ENCODE assay signal across 12 cellular contexts in the genomic region with DNA sequence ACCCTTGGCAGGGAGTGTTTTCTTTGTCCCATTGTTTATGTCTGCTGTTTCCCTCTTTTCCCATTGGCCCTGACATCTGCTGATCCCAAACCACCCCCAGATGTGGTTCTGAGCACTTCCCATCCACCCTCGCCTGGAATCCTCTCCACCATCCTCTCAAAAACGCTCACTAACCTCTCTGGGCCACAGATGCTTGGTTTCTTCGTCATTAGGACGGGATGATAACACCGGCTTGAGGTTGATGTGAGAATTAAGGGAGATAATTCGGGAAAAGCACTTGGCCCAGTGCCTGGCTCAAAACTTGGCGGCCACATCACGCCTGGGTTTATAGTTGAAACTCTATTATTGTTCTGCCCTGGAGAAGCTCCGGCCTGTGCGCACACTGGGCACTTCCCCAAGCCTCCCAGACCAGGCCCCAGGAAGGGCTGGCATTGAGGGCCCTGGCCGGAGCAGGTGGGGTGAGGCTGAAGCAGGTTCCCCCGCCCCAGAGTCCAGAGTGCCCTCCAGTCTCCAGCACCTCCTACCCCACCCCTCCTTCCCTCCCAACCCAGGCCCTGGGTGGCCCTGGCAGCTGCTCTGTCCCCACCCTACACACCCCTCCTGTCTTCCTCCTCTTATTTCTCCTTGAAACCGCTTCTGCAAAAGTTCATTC.
DNase-seq lines count a peak whose midpoint lies in the region; ATAC-seq and TF ChIP-seq lines count a peak whose summit lies in the region.
"Had no signal": no experiment of that assay in that cellular context is flagged by ENCODE, and none has a peak within 500 bp of the region (broad histone marks: within the 10 kb centered on the region; RNA-seq: fewer than 3 reads in every experiment).

No MANE protein-coding gene starts in this region.

- no peak for TF ChIP-seq EP300 in stomach (IDR thresholded peaks at IDR 0.05)

- H3K9me3 Mint-ChIP-seq in activated naive CD4-positive, alpha-beta T cell treated with anti-CD3 and anti-CD28 coated beads, Interleukin-2, amount 10 ng/mL, durations not matched to agents 7 days and 5 days: no peaks in the 10 kb centered on the region

- CTCF ChIA-PET in activated naive CD4-positive, alpha-beta T cell treated with anti-CD3 and anti-CD28 coated beads, Interleukin-2, amount 10 ng/mL, durations not matched to agents 7 days and 5 days (lab: Charles Lee): no interaction called here

- intact Hi-C loops in Right ventricle myocardium superior (cut with DNase I) (no loop called here), right cardiac atrium (cut with DNase I) (no loop called here), stomach (cut with DNase I; ENCODE audit: low total_unique reads) (no loop called here), lower lobe of right lung (cut with DNase I) (no loop called here)

- no peak for TF ChIP-seq CTCF in right atrium auricular region (IDR thresholded peaks at IDR 0.05)
- no peak for TF ChIP-seq CTCF in stomach (IDR thresholded peaks at IDR 0.05)
- TF ChIP-seq CTCF in lower lobe of right lung (IDR thresholded peaks at IDR 0.05): no peak

- H3K27me3 ChIP-seq in right atrium auricular region (no peaks in the 10 kb centered on the region), right cardiac atrium (ENCODE audit: control insufficient read depth, insufficient read depth) (no peaks in the 10 kb centered on the region), stomach (peaks cover 0 to 32% (median 0%) of the 10 kb centered on the region in 3 donors), lower lobe of right lung (ENCODE audit: low read depth) (peaks cover 10% of the 10 kb centered on the region)
- H3K27me3 ChIP-seq: BLaER1 had no signal

- DNase-seq in Right ventricle myocardium superior (peak; percentile 51), right atrium auricular region (ENCODE audit: low spot score) (no peak), amniotic epithelial cell (ENCODE audit: low read depth) (peak; percentile 99), right cardiac atrium (peak in 2 of 3 donors; percentile 26 to 67), stomach (no peak), lower lobe of right lung (no peak)
- DNase-seq in activated naive CD4-positive, alpha-beta T cell treated with anti-CD3 and anti-CD28 coated beads, Interleukin-2, amount 10 ng/mL, durations not matched to agents 7 days and 5 days: no peak
- DNase-seq: esophagus squamous epithelium, NCI-H146, RPMI8226 had no signal

- no peak for TF ChIP-seq POLR2A in stomach (IDR thresholded peaks at IDR 0.05)

- 17% methylated on average over 13 of the region's 13 CpGs for WGBS in right cardiac atrium
- 18 to 35% (median 28%) methylated on average over 9 to 13 of the region's 13 CpGs for WGBS in stomach, 5 donors

- no peak overlapping the region for H3K4me3 ChIP-seq in right atrium auricular region
- H3K4me3 ChIP-seq in right cardiac atrium (ENCODE audit: low read length): no peak overlapping the region
- H3K4me3 ChIP-seq in stomach: no peak overlapping the region
- no peak overlapping the region for H3K4me3 ChIP-seq in lower lobe of right lung
- H3K4me3 ChIP-seq: BLaER1, esophagus squamous epithelium had no signal

- H3K4me1 ChIP-seq in right atrium auricular region: peaks cover 0 to 8% of the 10 kb centered on the region in 2 donors
- H3K4me1 ChIP-seq in right cardiac atrium (ENCODE audit: control insufficient read depth, insufficient read depth, low read length): peaks cover 2% of the 10 kb centered on the region
- peaks cover 0 to 15% (median 6%) of the 10 kb centered on the region in 4 donors for H3K4me1 ChIP-seq in stomach
- no peaks in the 10 kb centered on the region for H3K4me1 ChIP-seq in lower lobe of right lung

- no peak overlapping the region for H3K4me3 Mint-ChIP-seq in activated naive CD4-positive, alpha-beta T cell treated with anti-CD3 and anti-CD28 coated beads, Interleukin-2, amount 10 ng/mL, durations not matched to agents 7 days and 5 days

- peaks cover 47% of the 10 kb centered on the region for H3K27me3 Mint-ChIP-seq in activated naive CD4-positive, alpha-beta T cell treated with anti-CD3 and anti-CD28 coated beads, Interleukin-2, amount 10 ng/mL, durations not matched to agents 7 days and 5 days

- no peak overlapping the region for H3K27ac Mint-ChIP-seq in activated naive CD4-positive, alpha-beta T cell treated with anti-CD3 and anti-CD28 coated beads, Interleukin-2, amount 10 ng/mL, durations not matched to agents 7 days and 5 days

- H3K36me3 Mint-ChIP-seq in activated naive CD4-positive, alpha-beta T cell treated with anti-CD3 and anti-CD28 coated beads, Interleukin-2, amount 10 ng/mL, durations not matched to agents 7 days and 5 days: no peaks in the 10 kb centered on the region

- no peaks in the 10 kb centered on the region for H3K9me3 ChIP-seq in right atrium auricular region
- no peaks in the 10 kb centered on the region for H3K9me3 ChIP-seq in right cardiac atrium (ENCODE audit: control insufficient read depth, low read length)
- no peaks in the 10 kb centered on the region for H3K9me3 ChIP-seq in stomach
- H3K9me3 ChIP-seq in lower lobe of right lung: no peaks in the 10 kb centered on the region
- H3K9me3 ChIP-seq: BLaER1, esophagus squamous epithelium had no signal

- peak; percentile 58 for ATAC-seq in Right ventricle myocardium superior (ENCODE audit: poor library complexity)
- peak; percentile 7 to 43 for ATAC-seq in right cardiac atrium
- no peak for ATAC-seq in GM18511 (IDR thresholded peaks at IDR 0.05; ENCODE audit: unreplicated experiment)
- ATAC-seq in lower lobe of right lung: no peak

- no peaks in the 10 kb centered on the region for H3K4me1 Mint-ChIP-seq in activated naive CD4-positive, alpha-beta T cell treated with anti-CD3 and anti-CD28 coated beads, Interleukin-2, amount 10 ng/mL, durations not matched to agents 7 days and 5 days

- H3K36me3 ChIP-seq in right atrium auricular region: no peaks in the 10 kb centered on the region
- no peaks in the 10 kb centered on the region for H3K36me3 ChIP-seq in stomach
- no peaks in the 10 kb centered on the region for H3K36me3 ChIP-seq in lower lobe of right lung
- H3K36me3 ChIP-seq: BLaER1, esophagus squamous epithelium had no signal

- no peak overlapping the region for H3K27ac ChIP-seq in right atrium auricular region
- H3K27ac ChIP-seq in right cardiac atrium (ENCODE audit: low read length): no peak overlapping the region
- no peak overlapping the region for H3K27ac ChIP-seq in stomach
- H3K27ac ChIP-seq in lower lobe of right lung: no peak overlapping the region
- H3K27ac ChIP-seq: BLaER1, esophagus squamous epithelium had no signal

Comparison
In these comparisons a context has a peak if more than half of its experiments do, and no peak if none do; other contexts are left out.
1. DNase-seq: peak in Right ventricle myocardium superior (single experiment), amniotic epithelial cell (single experiment) and right cardiac atrium (2 of 3); none in right atrium auricular region (single experiment), activated naive CD4-positive, alpha-beta T cell treated with anti-CD3 and anti-CD28 coated beads, Interleukin-2, amount 10 ng/mL, durations not matched to agents 7 days and 5 days (single experiment), stomach (single experiment) and lower lobe of right lung (single experiment).
2. ATAC-seq: peak in Right ventricle myocardium superior (single experiment) and right cardiac atrium (2 of 2); none in GM18511 (single experiment) and lower lobe of right lung (0 of 2).